Comparison of ENCODE assay signal across 18 cellular contexts in the genomic region with DNA sequence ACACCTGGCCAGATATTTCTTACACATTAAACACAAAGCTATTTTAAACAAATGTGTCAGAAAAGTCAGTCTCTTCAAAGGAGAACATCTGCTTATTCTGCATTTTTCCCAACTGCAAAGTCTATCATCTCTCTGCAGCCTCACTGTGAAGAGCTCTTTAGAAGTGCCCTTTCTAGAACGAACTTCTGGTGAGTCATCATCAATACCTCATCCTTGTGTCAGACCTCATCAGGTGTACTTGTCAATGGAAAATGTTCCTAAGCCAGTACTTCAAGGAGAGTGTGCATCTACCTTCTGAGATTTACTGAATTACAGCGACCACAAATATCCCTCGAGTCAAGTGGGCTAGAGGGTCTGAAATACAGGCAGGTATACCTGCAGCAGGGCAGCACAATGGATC.
A peak's percentile ranks its signal among the peaks of the same experiment; 100 is the strongest.
DNase-seq lines count a peak whose midpoint lies in the region; ATAC-seq, FAIRE-seq and TF ChIP-seq lines count a peak whose summit lies in the region.
"Had no signal": no experiment of that assay in that cellular context is flagged by ENCODE, and none has a peak within 500 bp of the region (broad histone marks: within the 10 kb centered on the region; RNA-seq: fewer than 3 reads in every experiment).

No MANE protein-coding gene starts in this region.

- H3K36me3 ChIP-seq in MG63 (no peaks in the 10 kb centered on the region), smooth muscle cell (ENCODE audit: low read depth) (no peaks in the 10 kb centered on the region)

- no peaks in the 10 kb centered on the region for H4K20me1 ChIP-seq in smooth muscle cell (ENCODE audit: low read depth)

- CTCF ChIA-PET in A549 (lab: Yijun Ruan, JAX), result no interaction called here
- CTCF ChIA-PET in RWPE1 (lab: Yijun Ruan, JAX), result no interaction called here

- 40% methylated on average over 3 of the region's 3 CpGs for WGBS in A549 (ENCODE audit: missing lambda C conversion rate)
- 87% methylated on average over 3 of the region's 3 CpGs for WGBS in smooth muscle cell (ENCODE audit: low lambda C conversion rate)

- no peak overlapping the region for H3K4me3 ChIP-seq in A549
- H3K4me3 ChIP-seq in MG63, result no peak overlapping the region
- no peak overlapping the region for H3K4me3 ChIP-seq in smooth muscle cell

- H3K9me3 ChIP-seq in A549, result no peaks in the 10 kb centered on the region
- H3K9me3 ChIP-seq in MG63, result peaks cover 5% of the 10 kb centered on the region; the same call in 1 of the 2 replicates
- H3K9me3 ChIP-seq in smooth muscle cell (replicated peaks; ENCODE audit: low read depth), result no peaks in the 10 kb centered on the region

- ATAC-seq in A549, result no peak
- no peak for ATAC-seq in GM18867 (IDR thresholded peaks at IDR 0.05; ENCODE audit: unreplicated experiment)
- ATAC-seq: HepG2 had no signal

- DNase-seq in A549 (ENCODE audit: low read depth in 1 of 2, low spot score in 1 of 2), result no peak
- DNase-seq in ELR (ENCODE audit: low read depth), result peak; percentile 8
- DNase-seq in RWPE1 (ENCODE audit: low spot score), result peak; percentile 9
- peak; percentile 12 for DNase-seq in epithelial cell of prostate (ENCODE audit: low read depth, low spot score)
- DNase-seq in GM13977 (ENCODE audit: low spot score), result no peak
- no peak for DNase-seq in MG63
- DNase-seq in smooth muscle cell (lab: John Stamatoyannopoulos, UW; ENCODE audit: unreplicated experiment), result no peak
- DNase-seq: Caco-2; CD8-positive, alpha-beta memory T cell; DMS79 treated with DMSO at 0.1 percent for 48 hours; EL; GDM1; HCEC 1CT; HFFc6 had no signal

- in situ Hi-C loops in GM13977 (cut with MboI; ENCODE audit: low pct_unique_long_range_greater_than_20kb, low sequenced_read_pairs, unreplicated experiment), result no loop called here

- H3K27me3 ChIP-seq in MG63 (no peaks in the 10 kb centered on the region), smooth muscle cell (ENCODE audit: low read depth) (no peaks in the 10 kb centered on the region)

- FAIRE-seq in A549 (lab: Jason Lieb, UNC), result no peak
- FAIRE-seq: GM12892, HepG2, HTR-8/SVneo had no signal

- POLR2A ChIA-PET in A549 (lab: Yijun Ruan, JAX), result no interaction called here
- POLR2A ChIA-PET in RWPE1 (lab: Yijun Ruan, JAX; ENCODE audit: low non-redundant PET), result no interaction called here

- H3K79me2 ChIP-seq in smooth muscle cell (ENCODE audit: low read depth), result no peaks in the 10 kb centered on the region

- no peak for TF ChIP-seq POLR2A in A549 (IDR thresholded peaks at IDR 0.05; ENCODE audit: low read length)

- H3F3A ChIP-seq in smooth muscle cell (ENCODE audit: low read depth), result no peaks in the 10 kb centered on the region

- no peak for TF ChIP-seq CTCF in A549 (IDR thresholded peaks at IDR 0.05)
- no peak for TF ChIP-seq CTCF in RWPE1 (conservative IDR thresholded peaks at IDR 0.05; ENCODE audit: low read depth)
- no peak for TF ChIP-seq CTCF in GM13977 (IDR thresholded peaks at IDR 0.05; ENCODE audit: extremely low read depth, insufficient read depth, missing control alignments)
- no peak for TF ChIP-seq CTCF in smooth muscle cell (IDR thresholded peaks at IDR 0.05; ENCODE audit: borderline replicate concordance, insufficient read depth, poor library complexity, severe bottlenecking)

- no peak overlapping the region for H3K27ac ChIP-seq in A549
- no peak overlapping the region for H3K27ac ChIP-seq in RWPE1
- H3K27ac ChIP-seq in epithelial cell of prostate, result no peak overlapping the region
- no peak overlapping the region for H3K27ac ChIP-seq in smooth muscle cell (ENCODE audit: low read depth)

- TF ChIP-seq EP300 in A549 (IDR thresholded peaks at IDR 0.05), result no peak

- H3K4me2 ChIP-seq in A549 (no peak overlapping the region), smooth muscle cell (no peak overlapping the region)

- H3K9ac ChIP-seq in smooth muscle cell (ENCODE audit: low read depth), result no peak overlapping the region

- H3K4me1 ChIP-seq in A549, result peaks cover 10% of the 10 kb centered on the region; the same call in 2 of the 3 replicates
- no peaks in the 10 kb centered on the region for H3K4me1 ChIP-seq in smooth muscle cell (ENCODE audit: low read depth)
- H3K4me1 ChIP-seq: Caco-2 had no signal

- no peak for TF ChIP-seq RAD21 in A549 (conservative IDR thresholded peaks at IDR 0.05 in 1 of 2, IDR thresholded peaks at IDR 0.05 in 1 of 2)

- no peak overlapping the region for H2AFZ ChIP-seq in smooth muscle cell (ENCODE audit: low read depth)

TF ChIP-seq in A549, 52 proteins besides CTCF, POLR2A, EP300 and RAD21:
- TF ChIP-seq MAFK (IDR thresholded peaks at IDR 0.05; ENCODE audit: partially characterized antibody) (peak; percentile 55), MAZ (IDR thresholded peaks at IDR 0.05; ENCODE audit: borderline replicate concordance, low read depth, low read length) (no peak), MYC (IDR thresholded peaks at IDR 0.05; ENCODE audit: borderline replicate concordance, low read length) (no peak), FOSL2 (IDR thresholded peaks at IDR 0.05) (no peak), FOSL2 (CRISPR knock-in tag; IDR thresholded peaks at IDR 0.05) (peak; percentile 25; the same call in 1 of the 2 replicates)
- TF ChIP-seq, protein P1, sequence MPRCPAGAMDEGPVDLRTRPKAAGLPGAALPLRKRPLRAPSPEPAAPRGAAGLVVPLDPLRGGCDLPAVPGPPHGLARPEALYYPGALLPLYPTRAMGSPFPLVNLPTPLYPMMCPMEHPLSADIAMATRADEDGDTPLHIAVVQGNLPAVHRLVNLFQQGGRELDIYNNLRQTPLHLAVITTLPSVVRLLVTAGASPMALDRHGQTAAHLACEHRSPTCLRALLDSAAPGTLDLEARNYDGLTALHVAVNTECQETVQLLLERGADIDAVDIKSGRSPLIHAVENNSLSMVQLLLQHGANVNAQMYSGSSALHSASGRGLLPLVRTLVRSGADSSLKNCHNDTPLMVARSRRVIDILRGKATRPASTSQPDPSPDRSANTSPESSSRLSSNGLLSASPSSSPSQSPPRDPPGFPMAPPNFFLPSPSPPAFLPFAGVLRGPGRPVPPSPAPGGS (IDR thresholded peaks at IDR 0.05), result no peak

Comparison
In these comparisons a context has a peak if more than half of its experiments do, and no peak if none do; other contexts are left out.
1. DNase-seq: peak in ELR (single experiment), RWPE1 (single experiment) and epithelial cell of prostate (single experiment); none in A549 (0 of 2), GM13977 (single experiment), MG63 (single experiment) and smooth muscle cell (single experiment).